Comparison of ENCODE assay signal across 1 cellular context in the genomic region with DNA sequence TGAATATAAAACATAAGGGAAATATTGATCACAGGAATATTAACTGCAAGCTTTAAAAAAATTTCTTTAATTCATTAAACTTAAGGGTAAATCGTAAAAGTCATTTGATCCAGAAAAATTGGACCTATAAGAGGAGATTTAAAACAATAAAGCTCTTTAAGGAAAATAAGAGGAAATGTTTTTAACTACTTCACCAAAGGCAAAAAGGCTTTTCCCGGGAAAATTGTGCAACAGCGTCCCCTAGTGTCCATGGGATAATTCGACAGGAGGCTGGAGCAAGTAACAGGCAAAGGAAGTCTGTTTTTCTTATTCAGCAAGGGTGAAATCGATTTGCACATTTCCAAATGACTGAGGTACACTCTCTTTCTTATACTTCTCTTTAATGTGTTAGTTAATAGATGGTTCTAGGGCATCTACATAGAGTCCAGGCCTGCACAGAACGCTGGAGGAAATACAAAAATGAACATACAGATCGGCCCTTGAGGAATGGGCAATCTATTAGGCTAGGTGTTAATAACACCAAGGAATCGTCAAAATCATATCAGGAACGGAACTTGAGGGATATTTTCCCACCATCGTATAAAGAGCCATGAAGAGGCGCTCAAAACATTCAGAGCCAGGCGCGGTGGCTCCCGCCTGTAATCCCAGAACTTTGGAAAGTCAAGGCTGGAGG.
TF ChIP-seq lines count a peak whose summit lies in the region.

No MANE protein-coding gene starts in this region.

TF ChIP-seq in HCT116, 20 proteins besides CTCF, POLR2A, EP300 and RAD21 (continued from another document):
- TF ChIP-seq, protein P1, sequence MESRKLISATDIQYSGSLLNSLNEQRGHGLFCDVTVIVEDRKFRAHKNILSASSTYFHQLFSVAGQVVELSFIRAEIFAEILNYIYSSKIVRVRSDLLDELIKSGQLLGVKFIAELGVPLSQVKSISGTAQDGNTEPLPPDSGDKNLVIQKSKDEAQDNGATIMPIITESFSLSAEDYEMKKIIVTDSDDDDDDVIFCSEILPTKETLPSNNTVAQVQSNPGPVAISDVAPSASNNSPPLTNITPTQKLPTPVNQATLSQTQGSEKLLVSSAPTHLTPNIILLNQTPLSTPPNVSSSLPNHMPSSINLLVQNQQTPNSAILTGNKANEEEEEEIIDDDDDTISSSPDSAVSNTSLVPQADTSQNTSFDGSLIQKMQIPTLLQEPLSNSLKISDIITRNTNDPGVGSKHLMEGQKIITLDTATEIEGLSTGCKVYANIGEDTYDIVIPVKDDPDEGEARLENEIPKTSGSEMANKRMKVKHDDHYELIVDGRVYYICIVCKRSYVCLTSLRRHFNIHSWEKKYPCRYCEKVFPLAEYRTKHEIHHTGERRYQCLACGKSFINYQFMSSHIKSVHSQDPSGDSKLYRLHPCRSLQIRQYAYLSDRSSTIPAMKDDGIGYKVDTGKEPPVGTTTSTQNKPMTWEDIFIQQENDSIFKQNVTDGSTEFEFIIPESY (IDR thresholded peaks at IDR 0.05; ENCODE audit: extremely low read depth, insufficient replicate concordance, low read length) = no peak
- TF ChIP-seq, protein P2, sequence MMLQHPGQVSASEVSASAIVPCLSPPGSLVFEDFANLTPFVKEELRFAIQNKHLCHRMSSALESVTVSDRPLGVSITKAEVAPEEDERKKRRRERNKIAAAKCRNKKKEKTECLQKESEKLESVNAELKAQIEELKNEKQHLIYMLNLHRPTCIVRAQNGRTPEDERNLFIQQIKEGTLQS (IDR thresholded peaks at IDR 0.05) = no peak
- TF ChIP-seq SP1 (IDR thresholded peaks at IDR 0.05; ENCODE audit: low read depth) (no peak), EZH2phosphoT487 (IDR thresholded peaks at IDR 0.05; ENCODE audit: borderline replicate concordance) (no peak), SIN3A (IDR thresholded peaks at IDR 0.05; ENCODE audit: low read depth) (no peak), JUND (IDR thresholded peaks at IDR 0.05) (no peak)
